Comparison of ENCODE assay signal across 21 cellular contexts in genomic region chr1:198101716-198102453, GRCh38. TPM values are rescaled to one million over a fixed set of nuclear protein-coding genes. Genes with fewer than 3 reads are reported as not detected.
DNase-seq lines count a peak whose midpoint lies in the region; ATAC-seq, FAIRE-seq and TF ChIP-seq lines count a peak whose summit lies in the region.
"Had no signal": no experiment of that assay in that cellular context is flagged by ENCODE, and none has a peak within 500 bp of the region (broad histone marks: within the 10 kb centered on the region; RNA-seq: fewer than 3 reads in every experiment).

No MANE protein-coding gene starts in this region.

- H4K91ac ChIP-seq in mesenchymal stem cell (ENCODE audit: low read length) = no peak overlapping the region

- no peak overlapping the region for H2AK5ac ChIP-seq in mesenchymal stem cell (ENCODE audit: low read length, severe bottlenecking)

- no peak overlapping the region for H2BK12ac ChIP-seq in mesenchymal stem cell (ENCODE audit: low read length in 2 of 2)

- H3K27ac Mint-ChIP-seq in activated naive CD4-positive, alpha-beta T cell treated with anti-CD3 and anti-CD28 coated beads for 36 hours = peak overlapping the region; percentile 19
- H3K27ac Mint-ChIP-seq in activated CD8-positive, alpha-beta T cell treated with anti-CD3 and anti-CD28 coated beads, Interleukin-2, amount 10 ng/mL, durations not matched to agents 7 days and 5 days = peak overlapping the region; percentile 82
- H3K27ac Mint-ChIP-seq: nephron had no signal

- DNase-seq in activated naive CD4-positive, alpha-beta T cell treated with anti-CD3 and anti-CD28 coated beads for 36 hours = peak; percentile 5
- no peak for DNase-seq in activated naive CD4-positive, alpha-beta T cell treated with anti-CD3 and anti-CD28 coated beads, Interleukin-2, amount 50 U/mL, for 16 hours
- no peak for DNase-seq in activated CD8-positive, alpha-beta T cell treated with anti-CD3 and anti-CD28 coated beads, Interleukin-2, amount 10 ng/mL, durations not matched to agents 7 days and 5 days
- no peak for DNase-seq in mesenchymal stem cell
- no peak for DNase-seq in NCI-H524 treated with DMSO at 0.1 percent for 48 hours (lab: John Stamatoyannopoulos, UW)
- DNase-seq in GM12892 (ENCODE audit: insufficient read length) = no peak
- DNase-seq: anterior cingulate cortex; C1 segment of cervical spinal cord; cerebellar nuclear complex; H7; islet precursor cell; NCI-H187; NCI-H446 treated with DMSO at 0.1 percent for 48 hours; psoas muscle; stimulated activated CD8-positive, alpha-beta memory T cell treated with anti-CD3 and anti-CD28 coated beads, Interleukin-4, amount 100 ng/mL, for 48 hours; WERI-Rb-1 had no signal

- H3K27me3 ChIP-seq in mesenchymal stem cell (ENCODE audit: control insufficient read depth in 1 of 2, insufficient read depth in 1 of 2, low read length in 2 of 2) = no peaks in the 10 kb centered on the region

- H2BK15ac ChIP-seq in mesenchymal stem cell (ENCODE audit: low read depth, poor library complexity, severe bottlenecking) = no peak overlapping the region

- peak; percentile 53 for ATAC-seq in activated CD8-positive, alpha-beta T cell treated with anti-CD3 and anti-CD28 coated beads, Interleukin-2, amount 10 ng/mL, durations not matched to agents 7 days and 5 days
- ATAC-seq in GM19035 (IDR thresholded peaks at IDR 0.05; ENCODE audit: unreplicated experiment) (no peak), GM18861 (IDR thresholded peaks at IDR 0.05; ENCODE audit: unreplicated experiment) (no peak)
- ATAC-seq: HepG2, psoas muscle had no signal

- no peak overlapping the region for H3K23ac ChIP-seq in mesenchymal stem cell (ENCODE audit: low read length in 2 of 2)

- CTCF ChIA-PET in activated naive CD4-positive, alpha-beta T cell treated with anti-CD3 and anti-CD28 coated beads for 36 hours (lab: Charles Lee) = interaction anchor here (0.7 to 1.5 kb wide), 2 partner anchors 14 to 33 kb away, joined by 4 to 6 read pairs; no protein-coding TSS in a partner anchor
- CTCF ChIA-PET in activated CD8-positive, alpha-beta T cell treated with anti-CD3 and anti-CD28 coated beads, Interleukin-2, amount 10 ng/mL, durations not matched to agents 7 days and 5 days (lab: Charles Lee) = interaction anchor here (0.8 to 4.9 kb wide), 9 partner anchors 11 to 55 kb away, joined by 3 to 43 read pairs (median 5); partner anchors contain the start of gene NEK7

- no peak overlapping the region for H3K27ac ChIP-seq in mesenchymal stem cell (ENCODE audit: low read length, poor library complexity, severe bottlenecking)
- H3K27ac ChIP-seq: psoas muscle, WERI-Rb-1 had no signal

- H3K4me3 Mint-ChIP-seq in activated naive CD4-positive, alpha-beta T cell treated with anti-CD3 and anti-CD28 coated beads for 36 hours = no peak overlapping the region
- peak overlapping the region; percentile 39 for H3K4me3 Mint-ChIP-seq in activated CD8-positive, alpha-beta T cell treated with anti-CD3 and anti-CD28 coated beads, Interleukin-2, amount 10 ng/mL, durations not matched to agents 7 days and 5 days
- H3K4me3 Mint-ChIP-seq: nephron had no signal

- no peaks in the 10 kb centered on the region for H3K4me1 ChIP-seq in mesenchymal stem cell (ENCODE audit: control insufficient read depth, insufficient read depth, low read depth, low read length)
- H3K4me1 ChIP-seq: psoas muscle had no signal

- H3K4me2 ChIP-seq in mesenchymal stem cell (ENCODE audit: low read length, poor library complexity, severe bottlenecking) = no peak overlapping the region

- H2BK120ac ChIP-seq in mesenchymal stem cell (ENCODE audit: low read depth, low read length) = no peak overlapping the region

- H3K4me1 Mint-ChIP-seq in activated naive CD4-positive, alpha-beta T cell treated with anti-CD3 and anti-CD28 coated beads for 36 hours (ENCODE audit: low read depth) = peaks cover 18% of the 10 kb centered on the region
- peaks cover 26% of the 10 kb centered on the region for H3K4me1 Mint-ChIP-seq in activated CD8-positive, alpha-beta T cell treated with anti-CD3 and anti-CD28 coated beads, Interleukin-2, amount 10 ng/mL, durations not matched to agents 7 days and 5 days (ENCODE audit: low read depth)
- H3K4me1 Mint-ChIP-seq: nephron had no signal

- TF ChIP-seq POLR2A in GM12892 (IDR thresholded peaks at IDR 0.05; ENCODE audit: low read depth, low read length) = no peak

- H3K36me3 ChIP-seq in mesenchymal stem cell (ENCODE audit: control insufficient read depth in 1 of 2, insufficient read depth in 2 of 2, low read depth in 1 of 2, low read length in 2 of 2) = no peaks in the 10 kb centered on the region
- H3K36me3 ChIP-seq: WERI-Rb-1 had no signal

- no CpG with 5 or more reads among the region's 4 CpGs for WGBS in mesenchymal stem cell

- H3K9me3 Mint-ChIP-seq in activated naive CD4-positive, alpha-beta T cell treated with anti-CD3 and anti-CD28 coated beads for 36 hours = no peaks in the 10 kb centered on the region
- H3K9me3 Mint-ChIP-seq in activated CD8-positive, alpha-beta T cell treated with anti-CD3 and anti-CD28 coated beads, Interleukin-2, amount 10 ng/mL, durations not matched to agents 7 days and 5 days (ENCODE audit: insufficient read depth) = peaks cover 5% of the 10 kb centered on the region
- H3K9me3 Mint-ChIP-seq: nephron, T-cell had no signal

- no peak overlapping the region for H2BK5ac ChIP-seq in mesenchymal stem cell (ENCODE audit: low read depth, low read length, poor library complexity, severe bottlenecking)

- no peaks in the 10 kb centered on the region for H3K9me3 ChIP-seq in mesenchymal stem cell (ENCODE audit: control insufficient read depth, low read length)
- H3K9me3 ChIP-seq: psoas muscle had no signal

- no peak overlapping the region for H3K18ac ChIP-seq in mesenchymal stem cell (ENCODE audit: low read depth in 1 of 2, low read length in 2 of 2)

- no peaks in the 10 kb centered on the region for H3K36me3 Mint-ChIP-seq in activated naive CD4-positive, alpha-beta T cell treated with anti-CD3 and anti-CD28 coated beads for 36 hours (ENCODE audit: low read depth)
- H3K36me3 Mint-ChIP-seq in activated CD8-positive, alpha-beta T cell treated with anti-CD3 and anti-CD28 coated beads, Interleukin-2, amount 10 ng/mL, durations not matched to agents 7 days and 5 days (ENCODE audit: low read depth) = peaks cover 2% of the 10 kb centered on the region
- H3K36me3 Mint-ChIP-seq: T-cell had no signal

- no peak overlapping the region for H3K14ac ChIP-seq in mesenchymal stem cell (ENCODE audit: low read length in 2 of 2)

- no peak for FAIRE-seq in GM12892 (lab: Jason Lieb, UNC)
- FAIRE-seq: HepG2 had no signal

- no peak overlapping the region for H3K4ac ChIP-seq in mesenchymal stem cell (ENCODE audit: low read depth in 1 of 2, low read length in 2 of 2)

- no peaks in the 10 kb centered on the region for H3K27me3 Mint-ChIP-seq in activated naive CD4-positive, alpha-beta T cell treated with anti-CD3 and anti-CD28 coated beads for 36 hours (ENCODE audit: low read depth)
- no peaks in the 10 kb centered on the region for H3K27me3 Mint-ChIP-seq in activated CD8-positive, alpha-beta T cell treated with anti-CD3 and anti-CD28 coated beads, Interleukin-2, amount 10 ng/mL, durations not matched to agents 7 days and 5 days (ENCODE audit: low read depth)
- H3K27me3 Mint-ChIP-seq: T-cell had no signal

- POLR2A ChIA-PET in activated CD8-positive, alpha-beta T cell treated with anti-CD3 and anti-CD28 coated beads, Interleukin-2, amount 10 ng/mL, durations not matched to agents 7 days and 5 days (lab: Charles Lee) = interaction anchor here (0.6 to 1.9 kb wide), 2 partner anchors 56 to 58 kb away, joined by 3 to 9 read pairs; partner anchors contain the start of gene NEK7

- H3K9ac ChIP-seq in mesenchymal stem cell (ENCODE audit: low read length) = peak overlapping the region; percentile 15

- no peak overlapping the region for H2AFZ ChIP-seq in mesenchymal stem cell (ENCODE audit: low read depth, low read length)

- no peaks in the 10 kb centered on the region for H3K79me1 ChIP-seq in mesenchymal stem cell (replicated peaks; ENCODE audit: low read length, poor library complexity, severe bottlenecking)

- intact Hi-C loops in activated naive CD4-positive, alpha-beta T cell treated with anti-CD3 and anti-CD28 coated beads for 36 hours (cut with micrococcal nuclease) = loop anchor here (5.0 kb wide), 1 partner anchor 55 kb away; the partner anchor contains the start of gene NEK7

- no peak overlapping the region for H4K8ac ChIP-seq in mesenchymal stem cell (ENCODE audit: low read length)

- no peak overlapping the region for H3K4me3 ChIP-seq in mesenchymal stem cell (ENCODE audit: insufficient read depth in 1 of 2, low read depth in 1 of 2, low read length in 2 of 2)
- H3K4me3 ChIP-seq: psoas muscle had no signal

RNA-seq across cellular contexts. Expression of gene NEK7, which starts 54.9 kb away (rescaled TPM):
- total RNA-seq in activated naive CD4-positive, alpha-beta T cell treated with anti-CD3 and anti-CD28 coated beads for 36 hours = 10 to 100 TPM; 45.6 to 49.7 TPM
- 10 to 100 TPM; 61.5 to 63.2 TPM for total RNA-seq in activated CD8-positive, alpha-beta T cell treated with anti-CD3 and anti-CD28 coated beads, Interleukin-2, amount 10 ng/mL, durations not matched to agents 7 days and 5 days
- 22.7 TPM for polyA plus RNA-seq in mesenchymal stem cell (2013, experiment 1 of 2)
- polyA plus RNA-seq in mesenchymal stem cell (2013, experiment 2 of 2) = 25.2 TPM
- polyA plus RNA-seq in GM12892 (2012; ENCODE audit: missing spikeins) = 23.1 TPM
